In the genomic region with DNA sequence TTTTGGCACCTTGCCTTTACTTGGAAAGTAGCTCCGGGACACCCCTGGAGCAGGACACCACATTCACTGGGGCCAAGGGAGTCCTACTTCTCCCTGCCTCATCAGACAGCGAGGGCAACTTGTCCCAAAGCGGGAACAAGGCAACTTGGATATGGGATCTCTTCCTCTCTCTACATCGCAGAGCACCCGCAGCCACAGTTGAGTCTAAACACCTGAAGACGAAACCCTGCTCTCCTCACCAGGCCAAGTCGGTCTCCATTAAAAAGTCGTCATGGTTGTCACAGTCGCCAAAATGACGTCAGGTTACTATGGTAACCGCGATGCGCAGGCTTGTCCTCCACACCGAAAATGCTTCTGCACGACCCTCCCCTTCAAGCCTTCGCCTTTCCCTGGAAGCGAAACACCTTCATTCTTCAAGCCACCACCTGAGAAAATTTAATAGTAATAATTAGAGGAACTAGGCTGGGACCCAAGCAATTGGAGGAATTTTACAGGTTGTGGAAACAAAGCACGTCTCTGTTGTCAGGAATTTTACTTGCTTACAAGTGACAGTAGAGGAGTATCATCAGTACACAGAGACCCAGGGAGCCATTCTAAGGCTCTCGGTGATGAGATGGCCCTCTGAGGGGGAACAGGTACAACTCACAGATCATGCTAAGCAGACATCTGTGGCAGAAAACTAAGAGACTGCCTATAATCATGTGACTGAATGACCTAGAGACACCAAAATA, we compare ENCODE assay signal across 8 cellular contexts. TPM values are rescaled to one million over a fixed set of nuclear protein-coding genes. Genes with fewer than 3 reads are reported as not detected.
DNase-seq lines count a peak whose midpoint lies in the region; ATAC-seq and TF ChIP-seq lines count a peak whose summit lies in the region.

No MANE protein-coding gene starts in this region.

- no peaks in the 10 kb centered on the region for H3K9me3 ChIP-seq in CD4-positive, alpha-beta T cell (ENCODE audit: control insufficient read depth, low read length)
- H3K9me3 ChIP-seq in HUES6 (ENCODE audit: control insufficient read depth, insufficient read depth, low read depth, low read length) (no peaks in the 10 kb centered on the region), mononuclear cell (ENCODE audit: low read depth, low read length) (no peaks in the 10 kb centered on the region)

- H3K4me1 Mint-ChIP-seq in CD4-positive, alpha-beta T cell (ENCODE audit: low read depth) = peaks cover 12% of the 10 kb centered on the region

- intact Hi-C loops in CD4-positive, alpha-beta T cell (cut with DNase I, micrococcal nuclease) = no loop called here

- H3K4me3 Mint-ChIP-seq in CD4-positive, alpha-beta T cell = peak overlapping the region; percentile 90

- H3K27me3 ChIP-seq in CD4-positive, alpha-beta T cell (ENCODE audit: control insufficient read depth, insufficient read depth, low read length) = no peaks in the 10 kb centered on the region
- H3K27me3 ChIP-seq in HUES6 (ENCODE audit: control insufficient read depth, insufficient read depth, low read length) (peaks cover 3% of the 10 kb centered on the region; the same call in 1 of the 2 replicates), mononuclear cell (ENCODE audit: insufficient read depth, low read length) (no peaks in the 10 kb centered on the region)

- peak; percentile 13 to 65 (median 40) for DNase-seq in CD4-positive, alpha-beta T cell
- peak; percentile 55 for DNase-seq in GM20000 (ENCODE audit: low spot score)
- peak; percentile 60 for DNase-seq in activated CD4-positive, alpha-beta T cell treated with anti-CD3 and anti-CD28 coated beads, Interleukin-2, amount 50 U/mL, for 1 hour
- DNase-seq in effector CD8-positive, alpha-beta T cell (lab: John Stamatoyannopoulos, UW) = peak; percentile 37
- peak; percentile 4 to 13 for DNase-seq in stimulated activated CD8-positive, alpha-beta memory T cell treated with anti-CD3 and anti-CD28 coated beads, Interleukin-7, amount 100 ng/mL, for 1 hour (ENCODE audit: low read depth in 2 of 2)
- no peak for DNase-seq in NCI-H510A treated with DMSO at 0.1 percent for 48 hours (lab: John Stamatoyannopoulos, UW)

- peak overlapping the region; percentile 40 for H3K9ac ChIP-seq in HUES6 (ENCODE audit: low read length)

- POLR2A ChIA-PET in CD4-positive, alpha-beta T cell (lab: Charles Lee) = no interaction called here

- H3K4me1 ChIP-seq in HUES6 (ENCODE audit: control insufficient read depth, insufficient read depth, low read length) (peaks cover 17% of the 10 kb centered on the region), mononuclear cell (ENCODE audit: insufficient read depth, low read length) (peaks cover 4% of the 10 kb centered on the region)

- no peaks in the 10 kb centered on the region for H3K36me3 ChIP-seq in HUES6 (ENCODE audit: control insufficient read depth, insufficient read depth, low read length)

- H3K27me3 Mint-ChIP-seq in CD4-positive, alpha-beta T cell = no peaks in the 10 kb centered on the region

- H3K27ac ChIP-seq in CD4-positive, alpha-beta T cell (ENCODE audit: low read depth, low read length) = no peak overlapping the region
- H3K27ac ChIP-seq in HUES6 (ENCODE audit: low read depth, low read length) = no peak overlapping the region

- no peaks in the 10 kb centered on the region for H3K9me3 Mint-ChIP-seq in CD4-positive, alpha-beta T cell

- ATAC-seq in CD4-positive, alpha-beta T cell (ENCODE audit: poor library complexity) = peak; percentile 88

- CTCF ChIA-PET in CD4-positive, alpha-beta T cell (lab: Charles Lee) = no interaction called here

- H3K36me3 Mint-ChIP-seq in CD4-positive, alpha-beta T cell (ENCODE audit: low read depth) = no peaks in the 10 kb centered on the region

- TF ChIP-seq CTCF in CD4-positive, alpha-beta T cell (IDR thresholded peaks at IDR 0.05) = no peak
- TF ChIP-seq CTCF in GM20000 (IDR thresholded peaks at IDR 0.05; ENCODE audit: extremely low read depth, missing control alignments) = no peak

- peak overlapping the region; percentile 84 for H3K27ac Mint-ChIP-seq in CD4-positive, alpha-beta T cell

- peak overlapping the region; percentile 77 for H3K4me3 ChIP-seq in HUES6 (ENCODE audit: low read depth, low read length)
- peak overlapping the region; percentile 31 for H3K4me3 ChIP-seq in mononuclear cell (ENCODE audit: low read length)

RNA-seq across cellular contexts. Expression of gene TCEAL4, which starts 30.5 kb away (rescaled TPM):
- total RNA-seq in CD4-positive, alpha-beta T cell = 10 to 100 TPM; 10.5 to 11.1 TPM
- 3.7 TPM for total RNA-seq in mononuclear cell

RNA-seq across cellular contexts. Expression of gene RAB40A, which starts 35.6 kb away (rescaled TPM):
- total RNA-seq in CD4-positive, alpha-beta T cell = under 1 TPM in 1 of 2 experiments, not detected in 1; 0.16 TPM
- total RNA-seq in mononuclear cell = not detected

RNA-seq across cellular contexts. Expression of gene TCEAL3, which starts 52.9 kb away (rescaled TPM):
- 1 to 10 TPM; 5.0 to 5.8 TPM for total RNA-seq in CD4-positive, alpha-beta T cell
- total RNA-seq in mononuclear cell = 2.4 TPM
